In genomic region chr16:89623511-89624232, GRCh38 we compare ENCODE assay signal across 13 cellular contexts. TPM values are rescaled to one million over a fixed set of nuclear protein-coding genes. Genes with fewer than 3 reads are reported as not detected.
A peak's percentile ranks its signal among the peaks of the same experiment; 100 is the strongest.
DNase-seq lines count a peak whose midpoint lies in the region; ATAC-seq and TF ChIP-seq lines count a peak whose summit lies in the region.
"Had no signal": no experiment of that assay in that cellular context is flagged by ENCODE, and none has a peak within 500 bp of the region (broad histone marks: within the 10 kb centered on the region; RNA-seq: fewer than 3 reads in every experiment).

No MANE protein-coding gene starts in this region.

- H3K4me1 ChIP-seq in BE2C (no peaks in the 10 kb centered on the region), neural progenitor cell (peaks cover 18% of the 10 kb centered on the region)
- H3K4me1 ChIP-seq: ascending aorta had no signal

- peak overlapping the region; percentile 22 for H3K4me3 Mint-ChIP-seq in neural progenitor cell
- no peak overlapping the region for H3K4me3 Mint-ChIP-seq in activated T-cell treated with anti-CD3 and anti-CD28 coated beads, Interleukin-2, amount 50 U/mL, for 72 hours
- H3K4me3 Mint-ChIP-seq: activated T-helper 17 cell treated with anti-CD3 and anti-CD28 coated beads, Interleukin-2, amount 50 U/mL, for 72 hours; T-helper 2 cell treated with Interferon-gamma antibody and Interleukin-4, amounts not matched to agents 5 μg/mL and 100 μg/mL, for 36 hours had no signal

- H3K27ac ChIP-seq in RWPE1: peak overlapping the region; percentile 31
- H3K27ac ChIP-seq in neural progenitor cell: no peak overlapping the region
- H3K27ac ChIP-seq: ascending aorta had no signal

- H2AFZ ChIP-seq in neural progenitor cell (replicated peaks): peak overlapping the region; percentile 70

- ATAC-seq in HG02840 (IDR thresholded peaks at IDR 0.05; ENCODE audit: low FRiP score, unreplicated experiment): no peak
- no peak for ATAC-seq in activated T-cell treated with anti-CD3 and anti-CD28 coated beads, Interleukin-2, amount 50 U/mL, for 72 hours (replicated peaks in 1 of 2)
- ATAC-seq: activated T-helper 17 cell treated with anti-CD3 and anti-CD28 coated beads, Interleukin-2, amount 50 U/mL, for 72 hours had no signal

- H3F3A ChIP-seq in neural progenitor cell (ENCODE audit: low read depth): peaks cover 21% of the 10 kb centered on the region

- no peak overlapping the region for H3K9ac ChIP-seq in neural progenitor cell

- intact Hi-C loops in posterior cingulate gyrus (cut with DNase I): no loop called here

- H3K36me3 ChIP-seq in BE2C: no peaks in the 10 kb centered on the region
- no peaks in the 10 kb centered on the region for H3K36me3 ChIP-seq in neural progenitor cell
- H3K36me3 ChIP-seq: ascending aorta had no signal

- no peak overlapping the region for H3K4me2 ChIP-seq in neural progenitor cell

- H3K27ac Mint-ChIP-seq in neural progenitor cell: peak overlapping the region; percentile 82
- no peak overlapping the region for H3K27ac Mint-ChIP-seq in activated T-cell treated with anti-CD3 and anti-CD28 coated beads, Interleukin-2, amount 50 U/mL, for 72 hours
- H3K27ac Mint-ChIP-seq: activated T-helper 17 cell treated with anti-CD3 and anti-CD28 coated beads, Interleukin-2, amount 50 U/mL, for 72 hours; T-helper 2 cell treated with Interferon-gamma antibody and Interleukin-4, amounts not matched to agents 5 μg/mL and 100 μg/mL, for 36 hours had no signal

- H3K27me3 Mint-ChIP-seq in neural progenitor cell (ENCODE audit: insufficient read depth, low read depth): peaks cover 8% of the 10 kb centered on the region
- no peaks in the 10 kb centered on the region for H3K27me3 Mint-ChIP-seq in activated T-cell treated with anti-CD3 and anti-CD28 coated beads, Interleukin-2, amount 50 U/mL, for 72 hours (ENCODE audit: low read depth)

- peaks cover 39% of the 10 kb centered on the region for H3K4me1 Mint-ChIP-seq in neural progenitor cell
- H3K4me1 Mint-ChIP-seq in activated T-cell treated with anti-CD3 and anti-CD28 coated beads, Interleukin-2, amount 50 U/mL, for 72 hours (ENCODE audit: low read depth): no peaks in the 10 kb centered on the region

- no peak for TF ChIP-seq CTCF in BE2C (IDR thresholded peaks at IDR 0.05; ENCODE audit: low read depth, low read length)
- TF ChIP-seq CTCF in RWPE1 (conservative IDR thresholded peaks at IDR 0.05; ENCODE audit: low read depth): no peak
- no peak for TF ChIP-seq CTCF in fibroblast of the aortic adventitia (IDR thresholded peaks at IDR 0.05; ENCODE audit: insufficient read depth, low read length)
- no peak for TF ChIP-seq CTCF in neural progenitor cell (IDR thresholded peaks at IDR 0.05)

- H3K9me3 ChIP-seq in BE2C (no peaks in the 10 kb centered on the region), neural progenitor cell (ENCODE audit: low read depth) (no peaks in the 10 kb centered on the region)
- H3K9me3 ChIP-seq: ascending aorta had no signal

- no peaks in the 10 kb centered on the region for H3K36me3 Mint-ChIP-seq in neural progenitor cell
- no peaks in the 10 kb centered on the region for H3K36me3 Mint-ChIP-seq in activated T-cell treated with anti-CD3 and anti-CD28 coated beads, Interleukin-2, amount 50 U/mL, for 72 hours (ENCODE audit: insufficient read depth in 2 of 2)

- no peaks in the 10 kb centered on the region for H3K79me2 ChIP-seq in neural progenitor cell (ENCODE audit: low read depth)

- no peaks in the 10 kb centered on the region for H3K9me3 Mint-ChIP-seq in neural progenitor cell
- H3K9me3 Mint-ChIP-seq in activated T-cell treated with anti-CD3 and anti-CD28 coated beads, Interleukin-2, amount 50 U/mL, for 72 hours: no peaks in the 10 kb centered on the region
- H3K9me3 Mint-ChIP-seq: activated T-helper 17 cell treated with anti-CD3 and anti-CD28 coated beads, Interleukin-2, amount 50 U/mL, for 72 hours; T-helper 2 cell treated with Interferon-gamma antibody and Interleukin-4, amounts not matched to agents 5 μg/mL and 100 μg/mL, for 36 hours had no signal

- H3K27me3 ChIP-seq in BE2C (no peaks in the 10 kb centered on the region; the same call in 1 of the 2 replicates), neural progenitor cell (peaks cover 12% of the 10 kb centered on the region)
- H3K27me3 ChIP-seq: ascending aorta had no signal

- H4K20me1 ChIP-seq in neural progenitor cell (ENCODE audit: low read depth): no peaks in the 10 kb centered on the region

- CTCF ChIA-PET in RWPE1 (lab: Yijun Ruan, JAX): interaction anchor here (0.8 kb wide), 1 partner anchor 10 kb away, joined by 4 read pairs; no protein-coding TSS in a partner anchor

- DNase-seq in BE2C: peak; percentile 10
- DNase-seq in RWPE1 (ENCODE audit: low spot score): no peak
- DNase-seq in fibroblast of the aortic adventitia (ENCODE audit: low read depth): peak; percentile 69
- no peak for DNase-seq in neural progenitor cell (ENCODE audit: low spot score)
- DNase-seq in posterior cingulate gyrus: no peak
- DNase-seq in C1 segment of cervical spinal cord (lab: John Stamatoyannopoulos, UW): no peak
- DNase-seq in activated T-cell treated with anti-CD3 and anti-CD28 coated beads, Interleukin-2, amount 50 U/mL, for 72 hours: no peak
- DNase-seq: midbrain; stimulated activated CD4-positive, alpha-beta T cell treated with anti-CD3 and anti-CD28 coated beads, Interleukin-2, amount 100 ng/mL, for 48 hours had no signal

- no peak overlapping the region for H3K4me3 ChIP-seq in BE2C (ENCODE audit: low read depth, low read length)
- H3K4me3 ChIP-seq in fibroblast of the aortic adventitia (ENCODE audit: low read depth, low read length): no peak overlapping the region
- H3K4me3 ChIP-seq in neural progenitor cell: no peak overlapping the region
- H3K4me3 ChIP-seq: ascending aorta had no signal

- POLR2A ChIA-PET in RWPE1 (lab: Yijun Ruan, JAX; ENCODE audit: low non-redundant PET): no interaction called here

RNA-seq across cellular contexts. Expression of gene DPEP1, which starts 10.2 kb away (rescaled TPM):
- polyA plus RNA-seq in BE2C (2012; ENCODE audit: insufficient read depth, insufficient read length, low read depth): 0.91 TPM
- total RNA-seq in fibroblast of the aortic adventitia (ENCODE audit: low replicate concordance): not detected in 2 replicates
- total RNA-seq in neural progenitor cell (ENCODE audit: low replicate concordance): 0.24 and 0.74 TPM in 2 replicates
- not detected for total RNA-seq in activated T-cell treated with anti-CD3 and anti-CD28 coated beads, Interleukin-2, amount 50 U/mL, for 72 hours
- total RNA-seq: activated T-helper 17 cell treated with anti-CD3 and anti-CD28 coated beads, Interleukin-2, amount 50 U/mL, for 72 hours; ascending aorta had no signal

RNA-seq across cellular contexts. Expression of gene CHMP1A, which starts 33.8 kb away (rescaled TPM):
- 99.0 TPM for polyA plus RNA-seq in BE2C (2012; ENCODE audit: insufficient read depth, insufficient read length, low read depth)
- total RNA-seq in fibroblast of the aortic adventitia (ENCODE audit: low replicate concordance): 80.0 and 81.3 TPM in 2 replicates
- 34.6 and 78.5 TPM in 2 replicates for total RNA-seq in neural progenitor cell (ENCODE audit: low replicate concordance)
- 10 to 100 TPM; 65.0 to 68.1 TPM for total RNA-seq in activated T-cell treated with anti-CD3 and anti-CD28 coated beads, Interleukin-2, amount 50 U/mL, for 72 hours

RNA-seq across cellular contexts. Expression of gene SPATA33, which starts 34.0 kb away (rescaled TPM):
- polyA plus RNA-seq in BE2C (2012; ENCODE audit: insufficient read depth, insufficient read length, low read depth): 6.1 TPM
- total RNA-seq in fibroblast of the aortic adventitia (ENCODE audit: low replicate concordance) (3.6 and 6.1 TPM in 2 replicates), neural progenitor cell (ENCODE audit: low replicate concordance) (9.3 and 14.1 TPM in 2 replicates)
- total RNA-seq in activated T-cell treated with anti-CD3 and anti-CD28 coated beads, Interleukin-2, amount 50 U/mL, for 72 hours: 10 to 100 TPM in 1 of 2 donors, 1 to 10 TPM in 1; 10.0 to 12.1 TPM

RNA-seq across cellular contexts. Expression of gene CPNE7, which starts 48.1 kb away (rescaled TPM):
- polyA plus RNA-seq in BE2C (2012; ENCODE audit: insufficient read depth, insufficient read length, low read depth): 14.5 TPM
- 0.65 and 13.1 TPM in 2 replicates for total RNA-seq in fibroblast of the aortic adventitia (ENCODE audit: low replicate concordance)
- 5.2 and 21.1 TPM in 2 replicates for total RNA-seq in neural progenitor cell (ENCODE audit: low replicate concordance)
- 10 to 100 TPM; 10.9 to 11.4 TPM for total RNA-seq in activated T-cell treated with anti-CD3 and anti-CD28 coated beads, Interleukin-2, amount 50 U/mL, for 72 hours
- total RNA-seq: ascending aorta had no signal

Comparison
In these comparisons a context has a peak if more than half of its experiments do, and no peak if none do; other contexts are left out.
1. DNase-seq: peak in BE2C (single experiment) and fibroblast of the aortic adventitia (single experiment); none in RWPE1 (single experiment), neural progenitor cell (single experiment), posterior cingulate gyrus (0 of 10), C1 segment of cervical spinal cord (0 of 14) and activated T-cell treated with anti-CD3 and anti-CD28 coated beads, Interleukin-2, amount 50 U/mL, for 72 hours (0 of 2).